In the genomic region with DNA sequence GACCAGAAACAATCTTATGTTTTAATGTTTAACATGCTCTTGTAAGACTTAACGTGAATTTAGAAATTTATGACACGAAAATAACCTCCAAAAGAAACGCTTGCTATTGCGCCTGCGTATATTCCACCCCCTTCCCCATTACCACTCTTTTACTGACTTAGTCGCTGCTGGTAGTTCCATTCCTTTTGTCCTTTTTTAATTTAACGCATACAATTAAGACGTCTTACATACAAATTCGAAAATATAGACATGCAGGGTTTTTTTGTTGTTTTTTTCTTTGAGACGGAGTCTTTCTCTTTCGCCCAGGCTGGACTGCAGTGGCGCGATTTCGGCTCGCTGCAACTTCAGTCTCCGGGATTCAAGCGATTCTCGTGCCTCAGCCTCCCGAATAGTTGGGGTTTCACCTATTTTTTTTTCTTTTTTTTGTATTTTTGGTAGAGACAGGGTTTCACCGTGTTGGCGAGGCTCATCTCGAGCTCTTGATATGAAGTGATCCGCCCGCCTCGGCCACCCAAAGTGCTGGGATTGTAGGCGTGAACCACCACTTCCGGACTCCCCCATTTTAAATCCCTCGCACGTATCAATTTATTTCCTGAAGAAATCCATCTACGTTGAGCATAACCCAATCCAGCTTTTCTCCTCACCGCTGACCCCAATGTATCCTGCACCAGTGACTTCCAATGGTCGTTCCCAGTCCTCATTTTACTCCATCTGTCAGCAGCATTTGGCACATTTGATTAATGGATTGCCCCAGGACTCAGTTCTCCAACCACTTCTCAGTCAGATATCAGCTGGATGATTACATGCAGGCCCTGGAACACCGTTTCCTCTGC, we compare ENCODE assay signal across 8 cellular contexts. TPM values are rescaled to one million over a fixed set of nuclear protein-coding genes. Genes with fewer than 3 reads are reported as not detected.
DNase-seq lines count a peak whose midpoint lies in the region; ATAC-seq and TF ChIP-seq lines count a peak whose summit lies in the region.

No MANE protein-coding gene starts in this region.

- no peak for TF ChIP-seq RAD21 in liver (IDR thresholded peaks at IDR 0.05)

- no peaks in the 10 kb centered on the region for H3K9me3 ChIP-seq in colonic mucosa
- H3K9me3 ChIP-seq in liver (ENCODE audit: control insufficient read depth in 4 of 4, low read length in 3 of 4): no peaks in the 10 kb centered on the region

- no peak for TF ChIP-seq POLR2A in NB4 (IDR thresholded peaks at IDR 0.05; ENCODE audit: extremely low read depth, insufficient read length)

- H3K27ac ChIP-seq in colonic mucosa: peak overlapping the region; percentile 91
- peak overlapping the region; percentile 87 to 91 for H3K27ac ChIP-seq in liver (ENCODE audit: low read depth in 1 of 2, low read length in 2 of 2)

- intact Hi-C loops in colonic mucosa (cut with DNase I): loop anchor here (10.0 kb wide), 1 partner anchor 101 kb away; no protein-coding TSS in a partner anchor

- peaks cover 10% of the 10 kb centered on the region for H3K4me1 ChIP-seq in colonic mucosa
- H3K4me1 ChIP-seq in liver (ENCODE audit: control insufficient read depth in 4 of 4, insufficient read depth in 4 of 4, low read length in 3 of 4): peaks cover 4 to 9% (median 5%) of the 10 kb centered on the region in 4 donors

- no peaks in the 10 kb centered on the region for H3K27me3 ChIP-seq in colonic mucosa
- no peaks in the 10 kb centered on the region for H3K27me3 ChIP-seq in liver (ENCODE audit: control insufficient read depth in 4 of 4, insufficient read depth in 4 of 4, low read length in 3 of 4)

- peak overlapping the region; percentile 92 for H3K4me3 ChIP-seq in NB4 (ENCODE audit: low read depth, low read length)
- peak overlapping the region; percentile 89 for H3K4me3 ChIP-seq in colonic mucosa
- peak overlapping the region; percentile 88 to 92 (median 89) for H3K4me3 ChIP-seq in liver (ENCODE audit: low read depth in 1 of 3, low read length in 3 of 3)

- peaks cover 3% of the 10 kb centered on the region for H3K36me3 ChIP-seq in colonic mucosa
- H3K36me3 ChIP-seq in liver (ENCODE audit: control insufficient read depth in 4 of 4, insufficient read depth in 3 of 4, low read depth in 1 of 4, low read length in 3 of 4): peaks cover 0 to 9% (median 2%) of the 10 kb centered on the region in 4 donors

- DNase-seq in SIG-M5 treated with dmso at 0.1 percent for 504 hours (lab: John Stamatoyannopoulos, UW; ENCODE audit: unreplicated experiment) (peak; percentile 87), SIG-M5 (lab: John Stamatoyannopoulos, UW) (no peak), NB4 (ENCODE audit: low read depth) (peak; percentile 44), UCSD-AML1 (lab: John Stamatoyannopoulos, UW; ENCODE audit: unreplicated experiment) (peak; percentile 33), colonic mucosa (peak; percentile 59)
- peak; percentile 79 for DNase-seq in stimulated activated CD8-positive, alpha-beta memory T cell treated with anti-CD3 and anti-CD28 coated beads, Interleukin-4, amount 100 ng/mL, for 48 hours

- WGBS in liver: 11% methylated on average over 33 of the region's 33 CpGs

- peak; percentile 36 for ATAC-seq in HG02588 (IDR thresholded peaks at IDR 0.05; ENCODE audit: unreplicated experiment)

- TF ChIP-seq CTCF in NB4 (IDR thresholded peaks at IDR 0.05; ENCODE audit: low read depth, low read length) (no peak), colonic mucosa (IDR thresholded peaks at IDR 0.05) (no peak), liver (IDR thresholded peaks at IDR 0.05; ENCODE audit: low read depth, low read length, missing input control) (no peak)

- H3K9ac ChIP-seq in colonic mucosa (ENCODE audit: low read depth in 2 of 2, low read length in 2 of 2) (peak overlapping the region; percentile 42 to 66), liver (ENCODE audit: low read depth in 1 of 2, low read length in 2 of 2) (peak overlapping the region; percentile 40 to 85)

TF ChIP-seq in liver, 16 proteins besides CTCF, POLR2A, EP300 and RAD21:
- TF ChIP-seq FOXA1 (IDR thresholded peaks at IDR 0.05): no peak
- TF ChIP-seq, protein P1, sequence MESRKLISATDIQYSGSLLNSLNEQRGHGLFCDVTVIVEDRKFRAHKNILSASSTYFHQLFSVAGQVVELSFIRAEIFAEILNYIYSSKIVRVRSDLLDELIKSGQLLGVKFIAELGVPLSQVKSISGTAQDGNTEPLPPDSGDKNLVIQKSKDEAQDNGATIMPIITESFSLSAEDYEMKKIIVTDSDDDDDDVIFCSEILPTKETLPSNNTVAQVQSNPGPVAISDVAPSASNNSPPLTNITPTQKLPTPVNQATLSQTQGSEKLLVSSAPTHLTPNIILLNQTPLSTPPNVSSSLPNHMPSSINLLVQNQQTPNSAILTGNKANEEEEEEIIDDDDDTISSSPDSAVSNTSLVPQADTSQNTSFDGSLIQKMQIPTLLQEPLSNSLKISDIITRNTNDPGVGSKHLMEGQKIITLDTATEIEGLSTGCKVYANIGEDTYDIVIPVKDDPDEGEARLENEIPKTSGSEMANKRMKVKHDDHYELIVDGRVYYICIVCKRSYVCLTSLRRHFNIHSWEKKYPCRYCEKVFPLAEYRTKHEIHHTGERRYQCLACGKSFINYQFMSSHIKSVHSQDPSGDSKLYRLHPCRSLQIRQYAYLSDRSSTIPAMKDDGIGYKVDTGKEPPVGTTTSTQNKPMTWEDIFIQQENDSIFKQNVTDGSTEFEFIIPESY (IDR thresholded peaks at IDR 0.05): peak; percentile 3
- no peak for TF ChIP-seq FOXA2 (IDR thresholded peaks at IDR 0.05)
- TF ChIP-seq TAF1 (conservative IDR thresholded peaks at IDR 0.05): no peak
- no peak for TF ChIP-seq HNF4G (IDR thresholded peaks at IDR 0.05)
- no peak for TF ChIP-seq EGR1 (IDR thresholded peaks at IDR 0.05; ENCODE audit: low read depth in 2 of 2)
- no peak for TF ChIP-seq JUND (IDR thresholded peaks at IDR 0.05)
- TF ChIP-seq, protein P2, sequence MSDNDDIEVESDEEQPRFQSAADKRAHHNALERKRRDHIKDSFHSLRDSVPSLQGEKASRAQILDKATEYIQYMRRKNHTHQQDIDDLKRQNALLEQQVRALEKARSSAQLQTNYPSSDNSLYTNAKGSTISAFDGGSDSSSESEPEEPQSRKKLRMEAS (IDR thresholded peaks at IDR 0.05): no peak
- TF ChIP-seq RXRA (IDR thresholded peaks at IDR 0.05): no peak
- no peak for TF ChIP-seq HNF4A (conservative IDR thresholded peaks at IDR 0.05)
- TF ChIP-seq SP1 (IDR thresholded peaks at IDR 0.05): no peak
- TF ChIP-seq, protein P3, sequence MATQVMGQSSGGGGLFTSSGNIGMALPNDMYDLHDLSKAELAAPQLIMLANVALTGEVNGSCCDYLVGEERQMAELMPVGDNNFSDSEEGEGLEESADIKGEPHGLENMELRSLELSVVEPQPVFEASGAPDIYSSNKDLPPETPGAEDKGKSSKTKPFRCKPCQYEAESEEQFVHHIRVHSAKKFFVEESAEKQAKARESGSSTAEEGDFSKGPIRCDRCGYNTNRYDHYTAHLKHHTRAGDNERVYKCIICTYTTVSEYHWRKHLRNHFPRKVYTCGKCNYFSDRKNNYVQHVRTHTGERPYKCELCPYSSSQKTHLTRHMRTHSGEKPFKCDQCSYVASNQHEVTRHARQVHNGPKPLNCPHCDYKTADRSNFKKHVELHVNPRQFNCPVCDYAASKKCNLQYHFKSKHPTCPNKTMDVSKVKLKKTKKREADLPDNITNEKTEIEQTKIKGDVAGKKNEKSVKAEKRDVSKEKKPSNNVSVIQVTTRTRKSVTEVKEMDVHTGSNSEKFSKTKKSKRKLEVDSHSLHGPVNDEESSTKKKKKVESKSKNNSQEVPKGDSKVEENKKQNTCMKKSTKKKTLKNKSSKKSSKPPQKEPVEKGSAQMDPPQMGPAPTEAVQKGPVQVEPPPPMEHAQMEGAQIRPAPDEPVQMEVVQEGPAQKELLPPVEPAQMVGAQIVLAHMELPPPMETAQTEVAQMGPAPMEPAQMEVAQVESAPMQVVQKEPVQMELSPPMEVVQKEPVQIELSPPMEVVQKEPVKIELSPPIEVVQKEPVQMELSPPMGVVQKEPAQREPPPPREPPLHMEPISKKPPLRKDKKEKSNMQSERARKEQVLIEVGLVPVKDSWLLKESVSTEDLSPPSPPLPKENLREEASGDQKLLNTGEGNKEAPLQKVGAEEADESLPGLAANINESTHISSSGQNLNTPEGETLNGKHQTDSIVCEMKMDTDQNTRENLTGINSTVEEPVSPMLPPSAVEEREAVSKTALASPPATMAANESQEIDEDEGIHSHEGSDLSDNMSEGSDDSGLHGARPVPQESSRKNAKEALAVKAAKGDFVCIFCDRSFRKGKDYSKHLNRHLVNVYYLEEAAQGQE (IDR thresholded peaks at IDR 0.05): peak; percentile 32
- TF ChIP-seq YY1 (IDR thresholded peaks at IDR 0.05): peak; percentile 94
- TF ChIP-seq NR2F2 (IDR thresholded peaks at IDR 0.05): no peak
- TF ChIP-seq GABPA (IDR thresholded peaks at IDR 0.05 in 1 of 2, conservative IDR thresholded peaks at IDR 0.05 in 1 of 2): no peak

RNA-seq across cellular contexts. Expression of a gene that starts 0.7 kb away (rescaled TPM):
- total RNA-seq in colonic mucosa (10 to 100 TPM; 13.9 to 14.9 TPM), liver (1 to 10 TPM; 4.7 to 7.4 TPM)
- polyA plus RNA-seq in liver: 1 to 10 TPM; 4.1 to 9.2 TPM

RNA-seq across cellular contexts. Expression of a gene that starts 22.7 kb away (rescaled TPM):
- total RNA-seq in colonic mucosa (not detected), liver (not detected)
- not detected for polyA plus RNA-seq in liver

RNA-seq across cellular contexts. Expression of a gene that starts 34.5 kb away (rescaled TPM):
- 1 to 10 TPM; 1.3 to 3.1 TPM for total RNA-seq in colonic mucosa
- total RNA-seq in liver: 1 to 10 TPM; 5.5 to 9.4 TPM
- polyA plus RNA-seq in liver: 1 to 10 TPM; 1.4 to 3.2 TPM

RNA-seq across cellular contexts. Expression of a gene that starts 37.3 kb away (rescaled TPM):
- total RNA-seq in colonic mucosa: 1 to 10 TPM; 1.4 to 2.5 TPM
- 1 to 10 TPM in 1 of 2 donors, under 1 TPM in 1; 0.47 to 1.5 TPM for total RNA-seq in liver
- polyA plus RNA-seq in liver: under 1 TPM; 0.35 to 0.40 TPM
